ENCODE assay signal across 8 cellular contexts in genomic region chr17:38704645-38705522, GRCh38. TPM values are rescaled to one million over a fixed set of nuclear protein-coding genes. Genes with fewer than 3 reads are reported as not detected.
DNase-seq lines count a peak whose midpoint lies in the region; ATAC-seq and TF ChIP-seq lines count a peak whose summit lies in the region.

Gene MLLT6, plus strand, starts transcription at chr17:38705273. Its CDS starts 360 bp downstream, at chr17:38705633.

- no peaks in the 10 kb centered on the region for H3K9me3 ChIP-seq in ascending aorta
- H3K9me3 ChIP-seq in right atrium auricular region: no peaks in the 10 kb centered on the region
- no peaks in the 10 kb centered on the region for H3K9me3 ChIP-seq in uterus

- no peak for ATAC-seq in HG03025 (IDR thresholded peaks at IDR 0.05; ENCODE audit: low FRiP score, unreplicated experiment)

- no peaks in the 10 kb centered on the region for H3K9me3 Mint-ChIP-seq in progenitor cell of endocrine pancreas (ENCODE audit: low read depth)

- no peak for DNase-seq in GM12864 (ENCODE audit: low read depth)
- peak; percentile 75 for DNase-seq in NCI-H1694 treated with DMSO at 0.1 percent for 48 hours (lab: John Stamatoyannopoulos, UW)
- peak; percentile 77 for DNase-seq in T-helper 22 cell (ENCODE audit: low read depth)
- DNase-seq in ascending aorta (ENCODE audit: low spot score in 2 of 2): peak; percentile 25 to 90
- DNase-seq in right atrium auricular region (ENCODE audit: low spot score): peak; percentile 78
- DNase-seq in progenitor cell of endocrine pancreas (ENCODE audit: low spot score, unreplicated experiment): peak; percentile 52
- peak; percentile 80 for DNase-seq in uterus

- intact Hi-C loops in ascending aorta (cut with DNase I): no loop called here
- intact Hi-C loops in uterus (cut with DNase I; ENCODE audit: low total_unique reads): no loop called here

- H3K36me3 ChIP-seq in ascending aorta (peaks cover 4 to 14% of the 10 kb centered on the region in 2 donors), right atrium auricular region (peaks cover 18% of the 10 kb centered on the region), uterus (no peaks in the 10 kb centered on the region)

- H3K4me1 ChIP-seq in ascending aorta (peaks cover 4 to 18% of the 10 kb centered on the region in 2 donors), right atrium auricular region (peaks cover 0 to 49% of the 10 kb centered on the region in 2 donors), uterus (peaks cover 0 to 6% of the 10 kb centered on the region in 2 donors)

- H3K4me3 ChIP-seq in GM12864 (ENCODE audit: low read depth, low read length): peak within 1 kb of the TSS; percentile 89
- H3K4me3 ChIP-seq in ascending aorta: peak within 1 kb of the TSS; percentile 97 to 98
- H3K4me3 ChIP-seq in right atrium auricular region: peak within 1 kb of the TSS; percentile 71 to 93
- peak within 1 kb of the TSS; percentile 84 to 93 for H3K4me3 ChIP-seq in uterus

- peak within 1 kb of the TSS; percentile 90 for H3K4me3 Mint-ChIP-seq in progenitor cell of endocrine pancreas (ENCODE audit: low read depth)

- TF ChIP-seq POLR2A in uterus (IDR thresholded peaks at IDR 0.05): peak in 1 of 2 donors; percentile 14

- H3K27ac Mint-ChIP-seq in progenitor cell of endocrine pancreas: peak within 1 kb of the TSS; percentile 92

- peak within 1 kb of the TSS; percentile 93 to 98 for H3K27ac ChIP-seq in ascending aorta
- peak within 1 kb of the TSS; percentile 93 to 95 for H3K27ac ChIP-seq in right atrium auricular region
- H3K27ac ChIP-seq in uterus: peak within 1 kb of the TSS; percentile 94 to 95

- TF ChIP-seq CTCF in GM12864 (IDR thresholded peaks at IDR 0.05; ENCODE audit: low read depth, low read length, missing control alignments) (no peak), ascending aorta (IDR thresholded peaks at IDR 0.05) (no peak), right atrium auricular region (IDR thresholded peaks at IDR 0.05) (no peak), progenitor cell of endocrine pancreas (IDR thresholded peaks at IDR 0.05; ENCODE audit: unreplicated experiment) (no peak), uterus (IDR thresholded peaks at IDR 0.05) (no peak)

- peaks cover 6% of the 10 kb centered on the region for H3K36me3 Mint-ChIP-seq in progenitor cell of endocrine pancreas (ENCODE audit: insufficient read depth)

- H3K27me3 Mint-ChIP-seq in progenitor cell of endocrine pancreas: peaks cover 19% of the 10 kb centered on the region

- H3K4me1 Mint-ChIP-seq in progenitor cell of endocrine pancreas (ENCODE audit: low read depth): peaks cover 29% of the 10 kb centered on the region

- H3K27me3 ChIP-seq in ascending aorta (no peaks in the 10 kb centered on the region), right atrium auricular region (no peaks in the 10 kb centered on the region), uterus (no peaks in the 10 kb centered on the region)

RNA-seq across cellular contexts. Expression of gene MLLT6, which starts in this region (rescaled TPM):
- total RNA-seq in ascending aorta: 100 TPM
- total RNA-seq in right atrium auricular region: 10 to 100 TPM; 38.6 to 71.6 TPM
- 147 and 155 TPM in 2 replicates for total RNA-seq in progenitor cell of endocrine pancreas
- total RNA-seq in uterus: 100 to 1,000 TPM in 1 of 4 donors, 10 to 100 TPM in 3; 32.3 to 218 (median 60.3) TPM
